15 cellular contexts compared by ENCODE assay signal in the genomic region with DNA sequence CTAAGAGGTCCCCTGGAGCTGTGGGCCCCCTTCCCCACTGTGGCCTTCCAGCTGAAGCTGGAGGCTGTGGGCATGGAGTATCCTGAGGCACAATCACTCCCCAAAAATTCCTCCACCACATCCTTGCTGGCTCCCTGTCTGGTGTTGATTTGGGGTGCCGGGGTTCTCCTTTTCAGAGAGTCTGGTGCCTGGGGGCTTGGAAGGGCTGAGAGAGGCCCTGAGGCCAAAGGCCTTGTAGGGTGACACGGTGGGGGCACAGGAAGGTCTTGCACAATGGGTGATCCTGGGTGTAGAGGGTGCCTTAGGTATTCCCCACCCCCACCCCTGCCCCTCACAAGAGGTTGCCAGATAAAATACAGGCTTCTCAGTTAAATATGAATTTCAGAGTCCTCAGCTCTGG.
"Had no signal": no experiment of that assay in that cellular context is flagged by ENCODE, and none has a peak within 500 bp of the region (broad histone marks: within the 10 kb centered on the region; RNA-seq: fewer than 3 reads in every experiment).

No MANE protein-coding gene starts in this region.

- H3K27ac ChIP-seq: adrenal gland, ovary, thyroid gland, vagina had no signal

- H3K27me3 Mint-ChIP-seq: activated CD4-positive, alpha-beta memory T cell treated with anti-CD3 and anti-CD28 coated beads for 36 hours; activated naive CD4-positive, alpha-beta T cell treated with anti-CD3 and anti-CD28 coated beads, Interleukin-2, amount 50 U/mL, for 24 hours; activated T-cell treated with anti-CD3 and anti-CD28 coated beads, Interleukin-2, amount 50 U/mL, for 24 hours; T-cell had no signal

- H3K4me1 ChIP-seq: adrenal gland had no signal

- H3K4me3 ChIP-seq: adrenal gland, lung, ovary, thyroid gland, vagina had no signal

- H3K36me3 Mint-ChIP-seq: activated CD4-positive, alpha-beta memory T cell treated with anti-CD3 and anti-CD28 coated beads for 36 hours; activated naive CD4-positive, alpha-beta T cell treated with anti-CD3 and anti-CD28 coated beads, Interleukin-2, amount 50 U/mL, for 24 hours; T-cell had no signal

- H3K27ac Mint-ChIP-seq: activated CD4-positive, alpha-beta memory T cell treated with anti-CD3 and anti-CD28 coated beads for 36 hours; activated naive CD4-positive, alpha-beta T cell treated with anti-CD3 and anti-CD28 coated beads, Interleukin-2, amount 50 U/mL, for 24 hours; activated T-cell treated with anti-CD3 and anti-CD28 coated beads, Interleukin-2, amount 50 U/mL, for 24 hours; T-cell had no signal

- ATAC-seq: T-cell had no signal

- H3K9me3 Mint-ChIP-seq: activated naive CD4-positive, alpha-beta T cell treated with anti-CD3 and anti-CD28 coated beads, Interleukin-2, amount 50 U/mL, for 24 hours; neural crest cell had no signal

- H3K9me3 ChIP-seq: adrenal gland, ovary, thyroid gland, vagina had no signal

- H3K27me3 ChIP-seq: adrenal gland, ovary, thyroid gland, vagina had no signal

- H3K4me3 Mint-ChIP-seq: activated CD4-positive, alpha-beta memory T cell treated with anti-CD3 and anti-CD28 coated beads for 36 hours; activated naive CD4-positive, alpha-beta T cell treated with anti-CD3 and anti-CD28 coated beads, Interleukin-2, amount 50 U/mL, for 24 hours; activated T-cell treated with anti-CD3 and anti-CD28 coated beads, Interleukin-2, amount 50 U/mL, for 24 hours; neural crest cell; T-cell had no signal

- H3K36me3 ChIP-seq: adrenal gland, ovary, thyroid gland, vagina had no signal

- DNase-seq: activated CD4-positive, alpha-beta memory T cell treated with anti-CD3 and anti-CD28 coated beads for 36 hours; activated CD4-positive, alpha-beta T cell treated with anti-CD3 and anti-CD28 coated beads for 1 hour; activated T-cell treated with anti-CD3 and anti-CD28 coated beads, Interleukin-2, amount 50 U/mL, for 24 hours; foreskin fibroblast; kidney glomerular epithelial cell; stimulated activated CD4-positive, alpha-beta T cell treated with anti-CD3 and anti-CD28 coated beads, Interleukin-1b, Interleukin-23, amount 100 ng/mL, for 48 hours; T1000 had no signal
